In the genomic region with DNA sequence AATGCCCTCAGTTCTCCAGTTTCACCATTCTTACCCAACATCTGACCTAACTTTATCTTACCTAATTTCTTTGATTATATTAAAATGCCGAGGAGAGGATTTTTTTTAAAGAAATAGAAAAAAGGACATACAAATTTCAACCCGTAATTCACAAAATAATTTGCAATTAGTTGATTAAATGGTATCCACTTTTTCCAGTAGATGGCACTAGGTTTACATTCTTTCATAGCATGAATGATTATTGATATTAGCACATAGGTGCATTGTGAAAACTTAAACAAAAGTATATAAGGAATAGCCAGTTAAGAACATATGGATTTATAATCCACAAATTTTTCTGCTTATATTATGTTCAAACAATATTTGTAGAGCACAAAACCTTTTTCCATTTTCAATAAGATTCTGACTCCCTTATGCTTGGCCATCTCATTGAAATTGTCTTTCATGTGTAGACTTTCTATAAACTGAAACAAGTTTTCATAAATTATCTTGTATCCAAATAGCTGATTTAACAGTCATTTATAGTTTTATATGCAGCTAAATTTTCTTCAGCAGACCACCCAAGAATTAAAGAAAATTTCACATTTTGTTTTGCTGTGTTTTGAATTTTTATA, we compare ENCODE assay signal across 1 cellular context.
A peak's percentile ranks its signal among the peaks of the same experiment; 100 is the strongest.
TF ChIP-seq lines count a peak whose summit lies in the region.

No MANE protein-coding gene starts in this region.

TF ChIP-seq in HCT116, 20 proteins besides CTCF, POLR2A, EP300 and RAD21 (continued from another document):
- TF ChIP-seq MAX (IDR thresholded peaks at IDR 0.05) (0 out of 2 replicates have a peak, but pooled peaks have one; percentile 7), CEBPB (IDR thresholded peaks at IDR 0.05; ENCODE audit: low read depth) (no peak; the same call in 1 of the 2 replicates)
